Comparison of ENCODE assay signal across 17 cellular contexts in genomic region chr11:7056828-7057513, GRCh38. TPM values are rescaled to one million over a fixed set of nuclear protein-coding genes. Genes with fewer than 3 reads are reported as not detected.
"Had no signal": no experiment of that assay in that cellular context is flagged by ENCODE, and none has a peak within 500 bp of the region (broad histone marks: within the 10 kb centered on the region; RNA-seq: fewer than 3 reads in every experiment).

No MANE protein-coding gene starts in this region.

- H3K4me3 ChIP-seq: esophagus squamous epithelium, heart left ventricle, right atrium auricular region, thyroid gland, vagina had no signal

- DNase-seq: activated CD4-positive, alpha-beta T cell treated with anti-CD3 and anti-CD28 coated beads, Interleukin-2, amount 50 U/mL, for 1 hour; activated T-cell treated with anti-CD3 and anti-CD28 coated beads for 4 hours; amygdala; brain microvascular endothelial cell; esophagus squamous epithelium; heart left ventricle; islet precursor cell; small intestine; thyroid gland had no signal

- ATAC-seq: activated naive CD4-positive, alpha-beta T cell treated with anti-CD3 and anti-CD28 coated beads, Interleukin-2, amount 50 U/mL, for 72 hours; activated T-helper 17 cell treated with anti-CD3 and anti-CD28 coated beads, Interleukin-2, amount 50 U/mL, for 72 hours had no signal

RNA-seq across cellular contexts. Expression of gene RBMXL2, which starts 31.8 kb away (rescaled TPM):
- total RNA-seq: activated CD8-positive, alpha-beta memory T cell treated with anti-CD3 and anti-CD28 coated beads for 36 hours; activated naive CD4-positive, alpha-beta T cell treated with anti-CD3 and anti-CD28 coated beads, Interleukin-2, amount 50 U/mL, for 72 hours; activated T-helper 17 cell treated with anti-CD3 and anti-CD28 coated beads, Interleukin-2, amount 50 U/mL, for 72 hours; frontal cortex; heart left ventricle; myocyte; right atrium auricular region; vagina had no signal

RNA-seq across cellular contexts. Expression of gene NLRP14, which starts 36.7 kb away (rescaled TPM):
- total RNA-seq: activated CD8-positive, alpha-beta memory T cell treated with anti-CD3 and anti-CD28 coated beads for 36 hours; heart left ventricle; myocyte; right atrium auricular region; vagina had no signal

RNA-seq across cellular contexts. Expression of gene ZNF214, which starts 36.8 kb away (rescaled TPM):
- total RNA-seq: activated CD8-positive, alpha-beta memory T cell treated with anti-CD3 and anti-CD28 coated beads for 36 hours; activated naive CD4-positive, alpha-beta T cell treated with anti-CD3 and anti-CD28 coated beads, Interleukin-2, amount 50 U/mL, for 72 hours; activated T-helper 17 cell treated with anti-CD3 and anti-CD28 coated beads, Interleukin-2, amount 50 U/mL, for 72 hours; T-helper 2 cell treated with Interferon-gamma antibody and Interleukin-4, amounts not matched to agents 100 ng/mL and 5 ng/mL, for 36 hours had no signal
